In genomic region chr4:177315767-177316490, GRCh38 we compare ENCODE assay signal across 9 cellular contexts. TPM values are rescaled to one million over a fixed set of nuclear protein-coding genes. Genes with fewer than 3 reads are reported as not detected.
DNase-seq lines count a peak whose midpoint lies in the region; ATAC-seq and TF ChIP-seq lines count a peak whose summit lies in the region.
"Had no signal": no experiment of that assay in that cellular context is flagged by ENCODE, and none has a peak within 500 bp of the region (broad histone marks: within the 10 kb centered on the region; RNA-seq: fewer than 3 reads in every experiment).

No MANE protein-coding gene starts in this region.

- TF ChIP-seq POLR2A in breast epithelium (IDR thresholded peaks at IDR 0.05), result no peak

- H3K4me1 Mint-ChIP-seq in MCF 10A (ENCODE audit: insufficient read depth, unreplicated experiment) (peaks cover 40% of the 10 kb centered on the region), glutamatergic neuron (ENCODE audit: low read depth, unreplicated experiment) (no peaks in the 10 kb centered on the region)
- H3K4me1 Mint-ChIP-seq in central memory CD8-positive, alpha-beta T cell, result peaks cover 44% of the 10 kb centered on the region

- peak overlapping the region; percentile 51 for H3K4me3 Mint-ChIP-seq in MCF 10A (ENCODE audit: unreplicated experiment)
- peak overlapping the region; percentile 80 for H3K4me3 Mint-ChIP-seq in central memory CD8-positive, alpha-beta T cell
- H3K4me3 Mint-ChIP-seq in glutamatergic neuron (ENCODE audit: unreplicated experiment), result no peak overlapping the region

- H3K36me3 Mint-ChIP-seq in MCF 10A (ENCODE audit: insufficient read depth, unreplicated experiment) (peaks cover 6% of the 10 kb centered on the region), glutamatergic neuron (ENCODE audit: unreplicated experiment) (no peaks in the 10 kb centered on the region)
- no peaks in the 10 kb centered on the region for H3K36me3 Mint-ChIP-seq in central memory CD8-positive, alpha-beta T cell (ENCODE audit: insufficient read depth)

- BruUV-seq in MCF 10A (replicated peaks; lab: Mats Ljungman, UMichigan), result no TSS peak

- no peak overlapping the region for H3K4me3 ChIP-seq in breast epithelium

- H3K27me3 Mint-ChIP-seq in MCF 10A (ENCODE audit: insufficient read depth, unreplicated experiment) (no peaks in the 10 kb centered on the region), glutamatergic neuron (ENCODE audit: unreplicated experiment) (no peaks in the 10 kb centered on the region)
- H3K27me3 Mint-ChIP-seq in central memory CD8-positive, alpha-beta T cell, result no peaks in the 10 kb centered on the region

- DNase-seq in MCF 10A (ENCODE audit: unreplicated experiment), result no peak
- DNase-seq in breast epithelium (ENCODE audit: low spot score in 2 of 2), result no peak
- no peak for DNase-seq in central memory CD8-positive, alpha-beta T cell (ENCODE audit: low spot score in 2 of 2)
- no peak for DNase-seq in putamen (ENCODE audit: low spot score)
- no peak for DNase-seq in ureter (ENCODE audit: low spot score)
- DNase-seq in glutamatergic neuron, result no peak
- DNase-seq: activated CD4-positive, CD25-positive, alpha-beta regulatory T cell had no signal

- no peak for TF ChIP-seq CTCF in MCF 10A (IDR thresholded peaks at IDR 0.05; ENCODE audit: unreplicated experiment)
- TF ChIP-seq CTCF in breast epithelium (IDR thresholded peaks at IDR 0.05), result no peak
- no peak for TF ChIP-seq CTCF in glutamatergic neuron (IDR thresholded peaks at IDR 0.05; ENCODE audit: partially characterized antibody, unreplicated experiment)

- H3K4me1 ChIP-seq in breast epithelium, result no peaks in the 10 kb centered on the region

- no peaks in the 10 kb centered on the region for H3K27me3 ChIP-seq in breast epithelium

- POLR2A ChIA-PET in MCF 10A (lab: Yijun Ruan, JAX), result interaction anchor here (0.6 to 1.3 kb wide), 4 partner anchors 8 to 1119 kb away, joined by 3 to 6 read pairs (median 3); no protein-coding TSS in a partner anchor

- H3K9me3 ChIP-seq in breast epithelium, result no peaks in the 10 kb centered on the region

- H3K9me3 Mint-ChIP-seq in MCF 10A (ENCODE audit: unreplicated experiment), result no peaks in the 10 kb centered on the region
- no peaks in the 10 kb centered on the region for H3K9me3 Mint-ChIP-seq in central memory CD8-positive, alpha-beta T cell
- H3K9me3 Mint-ChIP-seq in glutamatergic neuron (ENCODE audit: unreplicated experiment), result no peaks in the 10 kb centered on the region

- CTCF ChIA-PET in MCF 10A (lab: Yijun Ruan, JAX), result interaction anchor here (0.8 to 1.5 kb wide), 2 partner anchors 12 to 65 kb away, joined by 3 read pairs; no protein-coding TSS in a partner anchor

- H3K27ac Mint-ChIP-seq in MCF 10A (ENCODE audit: low read depth, unreplicated experiment), result peak overlapping the region; percentile 73
- H3K27ac Mint-ChIP-seq in central memory CD8-positive, alpha-beta T cell (ENCODE audit: low read depth), result peak overlapping the region; percentile 95
- H3K27ac Mint-ChIP-seq in glutamatergic neuron (ENCODE audit: unreplicated experiment), result no peak overlapping the region

- no peak overlapping the region for H3K27ac ChIP-seq in breast epithelium

- no peaks in the 10 kb centered on the region for H3K36me3 ChIP-seq in breast epithelium

- intact Hi-C loops in MCF 10A (cut with micrococcal nuclease) (no loop called here), breast epithelium (cut with DNase I; ENCODE audit: low total_unique reads) (no loop called here)

- ATAC-seq in HG03175 (IDR thresholded peaks at IDR 0.05; ENCODE audit: unreplicated experiment) (peak; percentile 51), GM18517 (IDR thresholded peaks at IDR 0.05; ENCODE audit: unreplicated experiment) (no peak)
- peak; percentile 54 for ATAC-seq in central memory CD8-positive, alpha-beta T cell (replicated peaks; ENCODE audit: extremely low read depth, poor library complexity, severe bottlenecking)

RNA-seq across cellular contexts. Expression of gene NEIL3, which starts 6.3 kb away (rescaled TPM):
- total RNA-seq in MCF 10A (2022) (3.4 and 5.8 TPM in 2 replicates), breast epithelium (under 1 TPM in 1 of 3 donors, not detected in 2; 0.32 TPM), ureter (not detected), glutamatergic neuron (ENCODE audit: unreplicated experiment) (1.4 TPM)
